ENCODE assay signal across 8 cellular contexts in the genomic region with DNA sequence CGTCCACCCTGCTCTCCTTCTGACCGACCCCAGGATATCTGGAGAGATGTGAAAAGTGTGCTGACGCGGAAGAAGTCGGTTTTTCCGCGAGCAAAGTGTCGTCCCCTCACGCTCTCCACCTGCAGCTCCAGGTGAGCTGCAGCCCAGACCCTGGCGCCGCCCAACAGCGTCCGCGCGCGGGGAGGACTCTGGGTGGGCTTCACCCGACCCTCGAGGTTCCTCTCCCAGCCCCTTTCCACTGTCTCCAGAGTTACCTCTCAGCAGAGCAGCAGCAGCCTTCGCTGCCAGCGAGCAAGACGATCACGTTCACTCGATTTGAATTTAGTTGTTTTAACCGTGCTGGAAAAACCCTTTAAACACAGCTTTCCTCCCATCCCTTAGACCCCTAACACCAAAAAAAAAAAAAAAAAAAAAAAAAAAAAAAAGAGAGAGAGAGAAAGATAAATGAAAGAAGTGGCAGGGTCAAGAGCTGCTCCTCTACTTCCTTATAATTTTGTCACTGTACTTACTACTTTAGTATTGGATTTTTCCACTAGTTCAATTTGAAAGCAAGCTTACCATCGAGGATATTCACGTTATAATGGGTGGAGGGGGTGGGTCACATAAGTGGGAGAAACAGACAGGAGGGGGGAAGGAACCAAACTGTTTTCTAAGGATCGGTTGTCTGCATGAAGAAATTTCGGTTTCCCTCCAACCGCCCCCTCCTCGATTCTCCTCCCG. TPM values are rescaled to one million over a fixed set of nuclear protein-coding genes. Genes with fewer than 3 reads are reported as not detected.
DNase-seq lines count a peak whose midpoint lies in the region; ATAC-seq and TF ChIP-seq lines count a peak whose summit lies in the region.

No MANE protein-coding gene starts in this region.

- H3K9me3 Mint-ChIP-seq in activated CD4-positive, alpha-beta T cell treated with anti-CD3 and anti-CD28 coated beads, Interleukin-2, amount 10 ng/mL, durations not matched to agents 7 days and 5 days: no peaks in the 10 kb centered on the region
- no peaks in the 10 kb centered on the region for H3K9me3 Mint-ChIP-seq in activated CD8-positive, alpha-beta T cell treated with anti-CD3 and anti-CD28 coated beads, Interleukin-2, amount 10 ng/mL, durations not matched to agents 7 days and 5 days (ENCODE audit: insufficient read depth)

- peaks cover 23% of the 10 kb centered on the region for H3K4me1 Mint-ChIP-seq in activated CD4-positive, alpha-beta T cell treated with anti-CD3 and anti-CD28 coated beads, Interleukin-2, amount 10 ng/mL, durations not matched to agents 7 days and 5 days
- peaks cover 29% of the 10 kb centered on the region for H3K4me1 Mint-ChIP-seq in activated CD8-positive, alpha-beta T cell treated with anti-CD3 and anti-CD28 coated beads, Interleukin-2, amount 10 ng/mL, durations not matched to agents 7 days and 5 days (ENCODE audit: low read depth)

- peak overlapping the region; percentile 99 for H3K4me3 Mint-ChIP-seq in activated CD4-positive, alpha-beta T cell treated with anti-CD3 and anti-CD28 coated beads, Interleukin-2, amount 10 ng/mL, durations not matched to agents 7 days and 5 days
- peak overlapping the region; percentile 97 for H3K4me3 Mint-ChIP-seq in activated CD8-positive, alpha-beta T cell treated with anti-CD3 and anti-CD28 coated beads, Interleukin-2, amount 10 ng/mL, durations not matched to agents 7 days and 5 days

- DNase-seq in activated CD4-positive, alpha-beta T cell treated with anti-CD3 and anti-CD28 coated beads, Interleukin-2, amount 10 ng/mL, durations not matched to agents 7 days and 5 days: no peak
- DNase-seq in activated CD4-positive, alpha-beta T cell treated with anti-CD3 and anti-CD28 coated beads, Interleukin-2, amount 50 U/mL, for 48 hours: no peak
- DNase-seq in activated CD8-positive, alpha-beta T cell treated with anti-CD3 and anti-CD28 coated beads, Interleukin-2, amount 10 ng/mL, durations not matched to agents 7 days and 5 days: no peak
- DNase-seq in cardiac muscle cell (ENCODE audit: low read depth in 1 of 2, low spot score in 1 of 2) (peak in 1 of 2 donors; percentile 33), psoas muscle (peak; percentile 35 to 67), GM10248 (ENCODE audit: extremely low spot score) (no peak)

- ATAC-seq in HG03108 (IDR thresholded peaks at IDR 0.05; ENCODE audit: unreplicated experiment) (peak; percentile 1), psoas muscle (peak in 1 of 4 donors; percentile 20), HG03175 (IDR thresholded peaks at IDR 0.05; ENCODE audit: unreplicated experiment) (no peak)
- ATAC-seq in activated CD8-positive, alpha-beta T cell treated with anti-CD3 and anti-CD28 coated beads, Interleukin-2, amount 10 ng/mL, durations not matched to agents 7 days and 5 days: no peak

- no peaks in the 10 kb centered on the region for H3K36me3 Mint-ChIP-seq in activated CD4-positive, alpha-beta T cell treated with anti-CD3 and anti-CD28 coated beads, Interleukin-2, amount 10 ng/mL, durations not matched to agents 7 days and 5 days (ENCODE audit: low read depth)
- no peaks in the 10 kb centered on the region for H3K36me3 Mint-ChIP-seq in activated CD8-positive, alpha-beta T cell treated with anti-CD3 and anti-CD28 coated beads, Interleukin-2, amount 10 ng/mL, durations not matched to agents 7 days and 5 days (ENCODE audit: low read depth)

- POLR2A ChIA-PET in activated CD4-positive, alpha-beta T cell treated with anti-CD3 and anti-CD28 coated beads, Interleukin-2, amount 10 ng/mL, durations not matched to agents 7 days and 5 days (lab: Charles Lee): no interaction called here
- POLR2A ChIA-PET in activated CD8-positive, alpha-beta T cell treated with anti-CD3 and anti-CD28 coated beads, Interleukin-2, amount 10 ng/mL, durations not matched to agents 7 days and 5 days (lab: Charles Lee): interaction anchor here (0.6 to 3.1 kb wide), 14 partner anchors 10 to 826 kb away, joined by 3 to 11 read pairs (median 4); a partner anchor contains a TSS
- POLR2A ChIA-PET in GM10248 (lab: Yijun Ruan, JAX): interaction anchor here (0.6 to 0.9 kb wide), 2 partner anchors 9 to 163 kb away, joined by 3 to 6 read pairs; no protein-coding TSS in a partner anchor

- H3K9me3 ChIP-seq in cardiac muscle cell (ENCODE audit: low read depth): no peaks in the 10 kb centered on the region
- H3K9me3 ChIP-seq in psoas muscle: no peaks in the 10 kb centered on the region

- intact Hi-C loops in psoas muscle (cut with DNase I): loop anchor here (5.0 to 10.0 kb wide), 4 partner anchors 129 to 238 kb away; no protein-coding TSS in a partner anchor

- H3K27ac ChIP-seq in cardiac muscle cell (no peak overlapping the region), psoas muscle (peak overlapping the region; percentile 95)

- peaks cover 32% of the 10 kb centered on the region for H3K27me3 Mint-ChIP-seq in activated CD4-positive, alpha-beta T cell treated with anti-CD3 and anti-CD28 coated beads, Interleukin-2, amount 10 ng/mL, durations not matched to agents 7 days and 5 days
- H3K27me3 Mint-ChIP-seq in activated CD8-positive, alpha-beta T cell treated with anti-CD3 and anti-CD28 coated beads, Interleukin-2, amount 10 ng/mL, durations not matched to agents 7 days and 5 days (ENCODE audit: low read depth): peaks cover 15% of the 10 kb centered on the region

- 0 to 1% (median 1%) methylated on average over 29 to 31 of the region's 31 CpGs for WGBS in psoas muscle, 3 donors

- peaks cover 80% of the 10 kb centered on the region for H3K27me3 ChIP-seq in cardiac muscle cell
- H3K27me3 ChIP-seq in psoas muscle (ENCODE audit: insufficient read depth in 3 of 3, low read length in 2 of 3): no peaks in the 10 kb centered on the region

- peak overlapping the region; percentile 97 for H3K27ac Mint-ChIP-seq in activated CD4-positive, alpha-beta T cell treated with anti-CD3 and anti-CD28 coated beads, Interleukin-2, amount 10 ng/mL, durations not matched to agents 7 days and 5 days
- H3K27ac Mint-ChIP-seq in activated CD8-positive, alpha-beta T cell treated with anti-CD3 and anti-CD28 coated beads, Interleukin-2, amount 10 ng/mL, durations not matched to agents 7 days and 5 days: peak overlapping the region; percentile 95

- H3K4me3 ChIP-seq in cardiac muscle cell (peak overlapping the region; percentile 90), psoas muscle (peak overlapping the region; percentile 88)

- TF ChIP-seq CTCF in cardiac muscle cell (IDR thresholded peaks at IDR 0.05; ENCODE audit: low read depth, low read length) (no peak), psoas muscle (IDR thresholded peaks at IDR 0.05) (no peak), GM10248 (IDR thresholded peaks at IDR 0.05; ENCODE audit: control extremely low read depth, extremely low read depth, low read depth, missing control alignments) (no peak)

- CTCF ChIA-PET in activated CD4-positive, alpha-beta T cell treated with anti-CD3 and anti-CD28 coated beads, Interleukin-2, amount 10 ng/mL, durations not matched to agents 7 days and 5 days (lab: Charles Lee): interaction anchor here (0.7 to 1.7 kb wide), 2 partner anchors 386 to 484 kb away, joined by 3 to 5 read pairs; no protein-coding TSS in a partner anchor
- CTCF ChIA-PET in activated CD8-positive, alpha-beta T cell treated with anti-CD3 and anti-CD28 coated beads, Interleukin-2, amount 10 ng/mL, durations not matched to agents 7 days and 5 days (lab: Charles Lee): interaction anchor here (0.6 to 2.1 kb wide), 3 partner anchors 384 to 391 kb away, joined by 4 to 10 read pairs (median 4); no protein-coding TSS in a partner anchor
- CTCF ChIA-PET in GM10248 (lab: Yijun Ruan, JAX): interaction anchor here (0.8 kb wide), 1 partner anchor 10 kb away, joined by 3 read pairs; no protein-coding TSS in a partner anchor

- H3K36me3 ChIP-seq in cardiac muscle cell (no peaks in the 10 kb centered on the region), psoas muscle (ENCODE audit: insufficient read depth in 1 of 2, low read depth in 1 of 2) (no peaks in the 10 kb centered on the region)

- H3K4me1 ChIP-seq in cardiac muscle cell (ENCODE audit: low read depth) (no peaks in the 10 kb centered on the region), psoas muscle (peaks cover 13% of the 10 kb centered on the region)

RNA-seq across cellular contexts. Expression of a gene that starts 0.8 kb away (rescaled TPM):
- 1 to 10 TPM; 4.1 to 5.1 TPM for total RNA-seq in activated CD4-positive, alpha-beta T cell treated with anti-CD3 and anti-CD28 coated beads, Interleukin-2, amount 10 ng/mL, durations not matched to agents 7 days and 5 days
- 1 to 10 TPM; 5.3 to 5.7 TPM for total RNA-seq in activated CD8-positive, alpha-beta T cell treated with anti-CD3 and anti-CD28 coated beads, Interleukin-2, amount 10 ng/mL, durations not matched to agents 7 days and 5 days
- total RNA-seq in cardiac muscle cell (0.56 and 2.5 TPM in 2 replicates), psoas muscle (10 to 100 TPM in 2 of 4 donors, 1 to 10 TPM in 2; 7.5 to 17.9 (median 13.1) TPM)
- polyA plus RNA-seq in cardiac muscle cell (0.27 and 0.43 TPM in 2 replicates), psoas muscle (1 to 10 TPM in 2 of 3 donors, under 1 TPM in 1; 0.70 to 3.6 (median 1.3) TPM)

Comparison
In these comparisons a context has a peak if more than half of its experiments do, and no peak if none do; other contexts are left out.
1. DNase-seq: peak in psoas muscle (2 of 2); none in activated CD4-positive, alpha-beta T cell treated with anti-CD3 and anti-CD28 coated beads, Interleukin-2, amount 10 ng/mL, durations not matched to agents 7 days and 5 days (single experiment), activated CD4-positive, alpha-beta T cell treated with anti-CD3 and anti-CD28 coated beads, Interleukin-2, amount 50 U/mL, for 48 hours (0 of 2), activated CD8-positive, alpha-beta T cell treated with anti-CD3 and anti-CD28 coated beads, Interleukin-2, amount 10 ng/mL, durations not matched to agents 7 days and 5 days (single experiment) and GM10248 (single experiment).